ENCODE assay signal across 27 cellular contexts in the genomic region with DNA sequence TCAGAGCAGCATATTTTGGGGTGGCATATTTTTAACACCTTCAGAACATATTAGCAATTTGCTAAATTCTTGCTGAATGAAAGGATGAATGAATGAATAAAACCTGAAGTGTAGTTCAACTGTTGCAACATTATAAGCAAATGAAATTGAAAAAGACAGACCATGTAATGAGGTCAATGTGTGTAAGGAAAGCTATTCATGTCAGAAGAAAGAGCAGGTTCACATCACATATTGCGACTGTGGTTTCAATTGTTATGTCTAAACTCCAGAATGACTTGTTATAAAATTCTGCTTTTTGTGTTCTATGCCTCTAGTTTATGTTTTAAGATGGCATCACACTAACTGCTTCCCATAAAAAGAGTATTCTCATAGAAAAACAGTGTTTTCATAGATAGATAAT.
"Had no signal": no experiment of that assay in that cellular context is flagged by ENCODE, and none has a peak within 500 bp of the region (broad histone marks: within the 10 kb centered on the region; RNA-seq: fewer than 3 reads in every experiment).

No MANE protein-coding gene starts in this region.

- H3K4me3 ChIP-seq: adrenal gland, body of pancreas, Peyer's patch, SJSA1 had no signal

- H3K4me3 Mint-ChIP-seq: activated CD8-positive, alpha-beta T cell treated with anti-CD3 and anti-CD28 coated beads, Interleukin-2, amount 10 ng/mL, durations not matched to agents 7 days and 5 days; activated naive CD4-positive, alpha-beta T cell treated with anti-CD3 and anti-CD28 coated beads, Interleukin-2, amount 10 ng/mL, durations not matched to agents 7 days and 5 days; activated naive CD8-positive, alpha-beta T cell treated with anti-CD3 and anti-CD28 coated beads for 36 hours; central memory CD8-positive, alpha-beta T cell; T-helper 1 cell treated with Interleukin-12 subunit alpha and Interleukin-12 subunit beta and Interleukin-4 antibody, amounts not matched to agents 30 μg/mL and 1 μg/mL, for 36 hours had no signal

- H3K36me3 Mint-ChIP-seq: activated naive CD4-positive, alpha-beta T cell treated with anti-CD3 and anti-CD28 coated beads, Interleukin-2, amount 10 ng/mL, durations not matched to agents 7 days and 5 days; activated naive CD8-positive, alpha-beta T cell treated with anti-CD3 and anti-CD28 coated beads for 36 hours had no signal

- H3K4me1 Mint-ChIP-seq: central memory CD8-positive, alpha-beta T cell had no signal

- DNase-seq: activated CD4-positive, alpha-beta T cell treated with anti-CD3 and anti-CD28 coated beads for 48 hours; activated CD4-positive, alpha-beta T cell treated with anti-CD3 and anti-CD28 coated beads, Interleukin-2, amount 50 U/mL, for 4 hours; activated CD8-positive, alpha-beta memory T cell treated with anti-CD3 and anti-CD28 coated beads, Interleukin-2, amount 50 U/mL, for 48 hours; activated CD8-positive, alpha-beta T cell treated with anti-CD3 and anti-CD28 coated beads, Interleukin-2, amount 10 ng/mL, durations not matched to agents 7 days and 5 days; activated gamma-delta T cell treated with Interleukin-2 at 50 U/mL for 16 hours; activated naive CD4-positive, alpha-beta T cell treated with anti-CD3 and anti-CD28 coated beads, Interleukin-2, amount 10 ng/mL, durations not matched to agents 7 days and 5 days; activated naive CD8-positive, alpha-beta T cell treated with anti-CD3 and anti-CD28 coated beads for 36 hours; activated T-cell treated with anti-CD3 and anti-CD28 coated beads, Interleukin-2, amount 50 U/mL, for 1 hour; aorta; body of pancreas; NCI-H1105 treated with DMSO at 0.1 percent for 48 hours; NCI-H1436 treated with DMSO at 0.1 percent for 48 hours; NCI-H187; NCI-H2081; NCI-H510A treated with DMSO at 0.1 percent for 48 hours; NCI-H69; Peyer's patch; Right ventricle myocardium superior had no signal

- H3K9me3 Mint-ChIP-seq: activated naive CD4-positive, alpha-beta T cell treated with anti-CD3 and anti-CD28 coated beads, Interleukin-2, amount 10 ng/mL, durations not matched to agents 7 days and 5 days; activated T-helper 2 cell treated with anti-CD3 and anti-CD28 coated beads, Interferon-gamma antibody, Interleukin-2, Interleukin-4, amounts not matched to agents 10 μg/mL and 5 μg/mL and 100 μg/mL, durations not matched to agents 14 hours and 24 hours and 36 hours; central memory CD8-positive, alpha-beta T cell had no signal

- ATAC-seq: activated CD4-positive, CD25-positive, alpha-beta regulatory T cell treated with anti-CD3 and anti-CD28 coated beads, Interleukin-2, amount 50 U/mL, for 24 hours; activated CD8-positive, alpha-beta T cell treated with anti-CD3 and anti-CD28 coated beads, Interleukin-2, amount 10 ng/mL, durations not matched to agents 7 days and 5 days; body of pancreas; SK-N-SH treated with all-trans-retinoic acid at 6 μM for 48 hours had no signal

- H3K27ac ChIP-seq: body of pancreas, KMS-11, Peyer's patch, RWPE1, SJSA1 had no signal

- H3K27ac Mint-ChIP-seq: activated CD8-positive, alpha-beta T cell treated with anti-CD3 and anti-CD28 coated beads, Interleukin-2, amount 10 ng/mL, durations not matched to agents 7 days and 5 days; activated naive CD4-positive, alpha-beta T cell treated with anti-CD3 and anti-CD28 coated beads, Interleukin-2, amount 10 ng/mL, durations not matched to agents 7 days and 5 days; activated naive CD8-positive, alpha-beta T cell treated with anti-CD3 and anti-CD28 coated beads for 36 hours; activated T-helper 2 cell treated with anti-CD3 and anti-CD28 coated beads, Interferon-gamma antibody, Interleukin-2, Interleukin-4, amounts not matched to agents 10 μg/mL and 5 μg/mL and 100 μg/mL, durations not matched to agents 14 hours and 24 hours and 36 hours; T-helper 1 cell treated with Interleukin-12 subunit alpha and Interleukin-12 subunit beta and Interleukin-4 antibody, amounts not matched to agents 30 μg/mL and 1 μg/mL, for 36 hours had no signal
